10 cellular contexts compared by ENCODE assay signal in the genomic region with DNA sequence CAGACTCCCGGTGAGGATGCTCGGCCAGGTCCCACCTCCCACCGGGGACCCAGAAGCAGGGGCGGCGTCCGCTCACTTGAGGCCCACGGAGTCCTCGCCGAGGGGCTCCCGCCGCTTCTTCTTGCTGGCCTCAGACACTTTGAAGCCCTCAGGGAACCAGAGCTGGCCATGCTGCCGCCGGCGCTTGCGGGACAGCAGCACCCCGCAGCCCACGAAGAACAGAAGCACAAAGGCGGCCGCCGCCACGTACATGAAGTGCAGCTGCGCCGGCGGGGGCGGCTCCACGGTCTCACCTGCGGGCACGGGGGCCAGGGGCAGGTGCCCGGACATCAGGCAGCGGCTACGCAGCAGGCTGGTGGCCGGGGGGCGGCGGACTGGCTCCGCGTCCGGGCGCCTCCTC.
"Had no signal": no experiment of that assay in that cellular context is flagged by ENCODE, and none has a peak within 500 bp of the region (broad histone marks: within the 10 kb centered on the region; RNA-seq: fewer than 3 reads in every experiment).

No MANE protein-coding gene starts in this region.

- H3K4me1 Mint-ChIP-seq: GM23338, H9 had no signal

- H2AFZ ChIP-seq: GM23248, GM23338 had no signal

- ATAC-seq: GM23338 had no signal

- DNase-seq: GM23248, GOT3, H7, H9, HCEC 1CT, HFFc6 had no signal

- H3K27ac Mint-ChIP-seq: GM23338, H9, HFFc6 had no signal

- H3K27ac ChIP-seq: GM23248 had no signal

- H3K9me3 ChIP-seq: HAP-1 had no signal

- H3K9me3 Mint-ChIP-seq: GM23338, H9, HFFc6 had no signal

- H3K4me3 Mint-ChIP-seq: GM23338, H9, HFFc6 had no signal

- H3K4me1 ChIP-seq: HAP-1 had no signal

- H3K4me2 ChIP-seq: GM23338 had no signal

- H3K9ac ChIP-seq: GM23248 had no signal

- FAIRE-seq: H1, H54 had no signal

- H3K4me3 ChIP-seq: GM23248, GM23338, HAP-1 had no signal
